8 cellular contexts compared by ENCODE assay signal in the genomic region with DNA sequence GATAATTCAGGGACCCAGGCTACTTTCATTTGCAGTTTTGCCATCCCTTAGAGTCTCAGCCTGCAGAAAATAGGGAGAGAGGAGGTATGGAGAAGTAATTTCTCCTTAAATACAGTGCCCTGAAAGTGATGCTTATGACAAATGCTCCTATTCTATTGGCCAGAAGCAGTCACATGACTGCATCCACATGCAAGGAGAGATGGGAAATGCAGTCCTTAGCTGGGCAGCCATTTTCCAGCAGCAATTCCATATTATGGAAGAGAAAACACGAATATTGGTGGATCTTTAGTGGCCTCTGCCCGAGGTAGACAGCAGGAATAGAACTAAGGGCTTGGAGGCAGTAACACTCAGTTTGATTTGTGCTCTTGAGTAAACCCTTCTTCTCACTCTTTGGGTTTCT. TPM values are rescaled to one million over a fixed set of nuclear protein-coding genes. Genes with fewer than 3 reads are reported as not detected.
DNase-seq lines count a peak whose midpoint lies in the region; ATAC-seq and TF ChIP-seq lines count a peak whose summit lies in the region.

No MANE protein-coding gene starts in this region.

- WGBS in mammary epithelial cell (ENCODE audit: low coverage, missing lambda C conversion rate), result 0% methylated on average over 2 of the region's 2 CpGs

- H3K9me2 ChIP-seq in neural cell (ENCODE audit: insufficient read depth, low read length), result no peaks in the 10 kb centered on the region

- H3K4me3 ChIP-seq in mammary epithelial cell (replicated peaks in 1 of 3; ENCODE audit: insufficient read depth in 1 of 3, low read depth in 2 of 3, low read length in 3 of 3), result no peak overlapping the region
- peak overlapping the region; percentile 1 for H3K4me3 ChIP-seq in neural cell (ENCODE audit: low read length)

- no peaks in the 10 kb centered on the region for H3K27me3 ChIP-seq in mammary epithelial cell (ENCODE audit: insufficient read depth, low read length)
- no peaks in the 10 kb centered on the region for H3K27me3 ChIP-seq in neural cell (ENCODE audit: insufficient read depth, low read depth, low read length)

- H3K79me2 ChIP-seq in mammary epithelial cell (ENCODE audit: insufficient read depth, low read length), result no peaks in the 10 kb centered on the region
- no peaks in the 10 kb centered on the region for H3K79me2 ChIP-seq in neural cell (replicated peaks; ENCODE audit: insufficient read depth, low read length)

- CTCF ChIA-PET in mammary epithelial cell (lab: Charles Lee; ENCODE audit: low non-redundant PET), result interaction anchor here (0.6 kb wide), 1 partner anchor 45 kb away, joined by 14 read pairs; no protein-coding TSS in a partner anchor

- H3K4me1 ChIP-seq in mammary epithelial cell (ENCODE audit: insufficient read depth, low read length), result no peaks in the 10 kb centered on the region

- ATAC-seq in GM21619 (IDR thresholded peaks at IDR 0.05; ENCODE audit: unreplicated experiment), result no peak

- H3K4me2 ChIP-seq in mammary epithelial cell (ENCODE audit: insufficient read depth, low read depth, low read length) (no peak overlapping the region), neural cell (ENCODE audit: low read length) (no peak overlapping the region)

- no peak for TF ChIP-seq CTCF in mammary epithelial cell (conservative IDR thresholded peaks at IDR 0.05 in 1 of 2, IDR thresholded peaks at IDR 0.05 in 1 of 2; ENCODE audit: extremely low read depth in 1 of 2, insufficient read depth in 1 of 2, low read depth in 1 of 2, low read length in 2 of 2)
- no peak for TF ChIP-seq CTCF in neural cell (IDR thresholded peaks at IDR 0.05; ENCODE audit: poor library complexity, severe bottlenecking)

- H2AFZ ChIP-seq in mammary epithelial cell (ENCODE audit: low read depth, low read length) (peak overlapping the region; percentile 79), neural cell (ENCODE audit: low read depth, low read length) (peak overlapping the region; percentile 58)

- H3K27ac ChIP-seq in mammary epithelial cell (ENCODE audit: insufficient read depth, low read depth, low read length), result no peak overlapping the region
- H3K27ac ChIP-seq in neural cell (ENCODE audit: low read length), result no peak overlapping the region

- H3K36me3 ChIP-seq in mammary epithelial cell (ENCODE audit: insufficient read depth, low read length), result no peaks in the 10 kb centered on the region
- no peaks in the 10 kb centered on the region for H3K36me3 ChIP-seq in neural cell (ENCODE audit: insufficient read depth, low read length)

- no peak overlapping the region for H3K9ac ChIP-seq in mammary epithelial cell (ENCODE audit: insufficient read depth, low read length)
- no peak overlapping the region for H3K9ac ChIP-seq in neural cell (ENCODE audit: low read length)

- no peak for TF ChIP-seq RAD21 in neural cell (conservative IDR thresholded peaks at IDR 0.05)

- no peaks in the 10 kb centered on the region for H3F3A ChIP-seq in neural cell (ENCODE audit: insufficient read depth, low read length, poor library complexity, severe bottlenecking)

- no TSS peak for BruUV-seq in mammary epithelial cell (replicated peaks; lab: Mats Ljungman, UMichigan)

- dilution Hi-C loops in mammary epithelial cell (cut with HindIII; ENCODE audit: low sequenced_read_pairs), result no loop called here

- in situ Hi-C loops in mammary epithelial cell (cut with MboI; ENCODE audit: low sequenced_read_pairs in 2 of 2), result no loop called here

- H3K9me3 ChIP-seq in mammary epithelial cell (replicated peaks; ENCODE audit: insufficient read depth, low read length) (no peaks in the 10 kb centered on the region), neural cell (ENCODE audit: low read length) (no peaks in the 10 kb centered on the region)

- DNase-seq in GM03348 (ENCODE audit: low spot score) (peak; percentile 54), NCI-H2171 (lab: John Stamatoyannopoulos, UW) (peak; percentile 40), mammary epithelial cell (peak; percentile 65), T1000 (lab: John Stamatoyannopoulos, UW) (no peak)
- DNase-seq in activated effector memory CD4-positive, alpha-beta T cell treated with Interleukin-2 at 50 U/mL for 16 hours, result no peak
- no peak for DNase-seq in activated CD4-positive, alpha-beta T cell treated with anti-CD3 and anti-CD28 coated beads, Interleukin-2, amount 50 U/mL, for 1 hour

- H4K20me1 ChIP-seq in mammary epithelial cell (ENCODE audit: insufficient read depth, low read length) (no peaks in the 10 kb centered on the region), neural cell (ENCODE audit: insufficient read depth) (no peaks in the 10 kb centered on the region)

- TF ChIP-seq EP300 in neural cell (conservative IDR thresholded peaks at IDR 0.05; ENCODE audit: poor library complexity, severe bottlenecking), result no peak

- intact Hi-C loops in mammary epithelial cell (cut with micrococcal nuclease), result no loop called here

TF ChIP-seq in neural cell, 6 proteins besides CTCF, POLR2A, EP300 and RAD21:
- TF ChIP-seq POLR2AphosphoS5 (IDR thresholded peaks at IDR 0.05) (no peak), SMC3 (conservative IDR thresholded peaks at IDR 0.05; ENCODE audit: poor library complexity) (no peak), EZH2 (IDR thresholded peaks at IDR 0.05; ENCODE audit: borderline replicate concordance, insufficient read depth, low read length, poor library complexity, severe bottlenecking) (no peak), MXI1 (conservative IDR thresholded peaks at IDR 0.05; ENCODE audit: poor library complexity, severe bottlenecking) (no peak), TAF1 (IDR thresholded peaks at IDR 0.05; ENCODE audit: low read depth) (no peak)
- TF ChIP-seq, protein P1, sequence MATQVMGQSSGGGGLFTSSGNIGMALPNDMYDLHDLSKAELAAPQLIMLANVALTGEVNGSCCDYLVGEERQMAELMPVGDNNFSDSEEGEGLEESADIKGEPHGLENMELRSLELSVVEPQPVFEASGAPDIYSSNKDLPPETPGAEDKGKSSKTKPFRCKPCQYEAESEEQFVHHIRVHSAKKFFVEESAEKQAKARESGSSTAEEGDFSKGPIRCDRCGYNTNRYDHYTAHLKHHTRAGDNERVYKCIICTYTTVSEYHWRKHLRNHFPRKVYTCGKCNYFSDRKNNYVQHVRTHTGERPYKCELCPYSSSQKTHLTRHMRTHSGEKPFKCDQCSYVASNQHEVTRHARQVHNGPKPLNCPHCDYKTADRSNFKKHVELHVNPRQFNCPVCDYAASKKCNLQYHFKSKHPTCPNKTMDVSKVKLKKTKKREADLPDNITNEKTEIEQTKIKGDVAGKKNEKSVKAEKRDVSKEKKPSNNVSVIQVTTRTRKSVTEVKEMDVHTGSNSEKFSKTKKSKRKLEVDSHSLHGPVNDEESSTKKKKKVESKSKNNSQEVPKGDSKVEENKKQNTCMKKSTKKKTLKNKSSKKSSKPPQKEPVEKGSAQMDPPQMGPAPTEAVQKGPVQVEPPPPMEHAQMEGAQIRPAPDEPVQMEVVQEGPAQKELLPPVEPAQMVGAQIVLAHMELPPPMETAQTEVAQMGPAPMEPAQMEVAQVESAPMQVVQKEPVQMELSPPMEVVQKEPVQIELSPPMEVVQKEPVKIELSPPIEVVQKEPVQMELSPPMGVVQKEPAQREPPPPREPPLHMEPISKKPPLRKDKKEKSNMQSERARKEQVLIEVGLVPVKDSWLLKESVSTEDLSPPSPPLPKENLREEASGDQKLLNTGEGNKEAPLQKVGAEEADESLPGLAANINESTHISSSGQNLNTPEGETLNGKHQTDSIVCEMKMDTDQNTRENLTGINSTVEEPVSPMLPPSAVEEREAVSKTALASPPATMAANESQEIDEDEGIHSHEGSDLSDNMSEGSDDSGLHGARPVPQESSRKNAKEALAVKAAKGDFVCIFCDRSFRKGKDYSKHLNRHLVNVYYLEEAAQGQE (IDR thresholded peaks at IDR 0.05; ENCODE audit: borderline replicate concordance), result no peak

RNA-seq across cellular contexts. Expression of gene VAV1, which starts 39.4 kb away (rescaled TPM):
- total RNA-seq in mammary epithelial cell, result under 1 TPM; 0.17 to 0.96 TPM
- not detected for polyA plus RNA-seq in mammary epithelial cell
- not detected for polyA minus RNA-seq in mammary epithelial cell
- polyA plus RNA-seq in neural cell, result not detected in 2 replicates
- not detected in 2 replicates for polyA minus RNA-seq in neural cell

RNA-seq across cellular contexts. Expression of gene SH2D3A, which starts 44.7 kb away (rescaled TPM):
- total RNA-seq in mammary epithelial cell, result 10 to 100 TPM; 59.0 to 95.1 TPM
- polyA plus RNA-seq in mammary epithelial cell, result 31.9 TPM
- 31.9 TPM for polyA minus RNA-seq in mammary epithelial cell
- 3.6 TPM in 1 of 2 replicates, not detected in the other for polyA plus RNA-seq in neural cell
- polyA minus RNA-seq in neural cell, result 0.35 TPM in 1 of 2 replicates, not detected in the other

Comparison
In these comparisons a context has a peak if more than half of its experiments do, and no peak if none do; other contexts are left out.
1. DNase-seq: peak in GM03348 (single experiment), NCI-H2171 (single experiment) and mammary epithelial cell (single experiment); none in activated effector memory CD4-positive, alpha-beta T cell treated with Interleukin-2 at 50 U/mL for 16 hours (single experiment), T1000 (single experiment) and activated CD4-positive, alpha-beta T cell treated with anti-CD3 and anti-CD28 coated beads, Interleukin-2, amount 50 U/mL, for 1 hour (single experiment).